8 cellular contexts compared by ENCODE assay signal in the genomic region with DNA sequence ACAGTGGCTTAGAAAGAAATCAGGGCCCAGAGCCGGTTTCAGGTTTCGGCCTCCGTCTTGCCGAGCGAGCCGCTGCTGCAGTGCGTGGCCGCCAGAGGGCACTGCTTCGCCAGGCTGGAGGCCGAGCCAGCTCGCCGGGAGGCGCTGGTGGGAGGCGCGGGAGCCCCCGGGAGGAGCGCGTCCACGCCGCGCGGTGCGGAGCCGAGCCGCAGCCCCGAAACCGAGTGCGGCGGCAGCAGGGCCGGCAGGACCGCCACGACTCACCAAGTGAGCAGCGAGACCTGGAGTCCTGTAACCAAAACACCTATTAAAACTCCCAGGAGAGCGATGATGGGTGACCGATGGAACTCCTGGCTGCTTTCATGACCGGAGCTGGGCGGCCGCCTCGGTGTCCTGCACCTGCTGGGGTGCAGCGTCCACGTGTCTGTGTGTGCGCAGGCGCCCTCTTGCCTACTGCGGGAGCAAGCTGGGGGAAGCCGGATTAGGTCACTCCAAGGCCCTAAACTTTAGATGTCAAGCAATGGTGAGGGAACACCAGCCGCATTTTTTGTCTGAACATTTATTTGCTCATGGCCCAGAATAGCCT.
DNase-seq lines count a peak whose midpoint lies in the region; ATAC-seq, FAIRE-seq and TF ChIP-seq lines count a peak whose summit lies in the region.

No MANE protein-coding gene starts in this region.

- TF ChIP-seq CTCF in D721Med (IDR thresholded peaks at IDR 0.05; ENCODE audit: insufficient read depth, missing control alignments) (peak; percentile 88), KMS-11 (conservative IDR thresholded peaks at IDR 0.05; ENCODE audit: low read depth, low read length) (peak; percentile 90)

- no peak overlapping the region for H3K4me3 ChIP-seq in KMS-11 (IDR thresholded peaks at IDR 0.05; ENCODE audit: insufficient read depth, low read depth, low read length)

- H2AFZ ChIP-seq in KMS-11 (ENCODE audit: low read depth), result peak overlapping the region; percentile 74

- DNase-seq in D721Med (ENCODE audit: insufficient read length, low spot score) (peak; percentile 49), cardiac septum (ENCODE audit: low spot score) (peak; percentile 89), posterior cingulate gyrus (peak; percentile 72 to 98 (median 85)), ureter (ENCODE audit: low spot score) (peak; percentile 79)
- peak; percentile 24 for DNase-seq in activated naive CD8-positive, alpha-beta T cell treated with anti-CD3 and anti-CD28 coated beads, Interleukin-2, amount 50 U/mL, for 16 hours (ENCODE audit: low read depth, low spot score)

- peak; percentile 84 for ATAC-seq in GM21526 (IDR thresholded peaks at IDR 0.05; ENCODE audit: low FRiP score, unreplicated experiment)
- peak; percentile 96 for ATAC-seq in SK-N-SH treated with all-trans-retinoic acid at 6 μM for 48 hours

- H3K27me3 ChIP-seq in KMS-11 (ENCODE audit: insufficient read depth, low read depth), result 0 out of 2 replicates have a peak, but pooled peaks cover 3% of the 10 kb centered on the region

- FAIRE-seq in D721Med (lab: Jason Lieb, UNC), result no peak

- no peaks in the 10 kb centered on the region for H4K20me1 ChIP-seq in KMS-11 (ENCODE audit: insufficient read depth)

- H3K27ac ChIP-seq in KMS-11, result no peak overlapping the region

- H3K4me2 ChIP-seq in KMS-11, result peak overlapping the region; percentile 47

- H3K79me2 ChIP-seq in KMS-11 (ENCODE audit: insufficient read depth, low read depth), result no peaks in the 10 kb centered on the region

- no peak overlapping the region for H3K9ac ChIP-seq in KMS-11

- no peaks in the 10 kb centered on the region for H3K4me1 ChIP-seq in KMS-11 (ENCODE audit: low read depth, poor library complexity, severe bottlenecking)

- intact Hi-C loops in cardiac septum (cut with DNase I) (loop anchor here (5.0 kb wide), 1 partner anchor 387 kb away; no protein-coding TSS in a partner anchor), posterior cingulate gyrus (cut with DNase I) (no loop called here)

- no peaks in the 10 kb centered on the region for H3K36me3 ChIP-seq in KMS-11 (ENCODE audit: insufficient read depth)

TF ChIP-seq in SK-N-SH treated with all-trans-retinoic acid at 6 μM for 48 hours, 23 proteins besides CTCF, POLR2A, EP300 and RAD21:
- TF ChIP-seq ZNF8 (CRISPR knock-in tag; IDR thresholded peaks at IDR 0.05) (no peak), BACH2 (CRISPR knock-in tag; IDR thresholded peaks at IDR 0.05; ENCODE audit: borderline replicate concordance) (no peak), ESRRG (CRISPR knock-in tag; IDR thresholded peaks at IDR 0.05) (no peak), TOX (CRISPR knock-in tag; IDR thresholded peaks at IDR 0.05; ENCODE audit: borderline replicate concordance) (no peak), OSR1 (CRISPR knock-in tag; IDR thresholded peaks at IDR 0.05) (no peak), ARNTL (CRISPR knock-in tag; IDR thresholded peaks at IDR 0.05; ENCODE audit: borderline replicate concordance, low read depth) (no peak), TCF4 (CRISPR knock-in tag; IDR thresholded peaks at IDR 0.05; ENCODE audit: borderline replicate concordance) (no peak), ZFP30 (CRISPR knock-in tag; IDR thresholded peaks at IDR 0.05) (no peak), ZFP3 (CRISPR knock-in tag; IDR thresholded peaks at IDR 0.05) (no peak), RARB (CRISPR knock-in tag; IDR thresholded peaks at IDR 0.05) (no peak)
- TF ChIP-seq, protein P1, sequence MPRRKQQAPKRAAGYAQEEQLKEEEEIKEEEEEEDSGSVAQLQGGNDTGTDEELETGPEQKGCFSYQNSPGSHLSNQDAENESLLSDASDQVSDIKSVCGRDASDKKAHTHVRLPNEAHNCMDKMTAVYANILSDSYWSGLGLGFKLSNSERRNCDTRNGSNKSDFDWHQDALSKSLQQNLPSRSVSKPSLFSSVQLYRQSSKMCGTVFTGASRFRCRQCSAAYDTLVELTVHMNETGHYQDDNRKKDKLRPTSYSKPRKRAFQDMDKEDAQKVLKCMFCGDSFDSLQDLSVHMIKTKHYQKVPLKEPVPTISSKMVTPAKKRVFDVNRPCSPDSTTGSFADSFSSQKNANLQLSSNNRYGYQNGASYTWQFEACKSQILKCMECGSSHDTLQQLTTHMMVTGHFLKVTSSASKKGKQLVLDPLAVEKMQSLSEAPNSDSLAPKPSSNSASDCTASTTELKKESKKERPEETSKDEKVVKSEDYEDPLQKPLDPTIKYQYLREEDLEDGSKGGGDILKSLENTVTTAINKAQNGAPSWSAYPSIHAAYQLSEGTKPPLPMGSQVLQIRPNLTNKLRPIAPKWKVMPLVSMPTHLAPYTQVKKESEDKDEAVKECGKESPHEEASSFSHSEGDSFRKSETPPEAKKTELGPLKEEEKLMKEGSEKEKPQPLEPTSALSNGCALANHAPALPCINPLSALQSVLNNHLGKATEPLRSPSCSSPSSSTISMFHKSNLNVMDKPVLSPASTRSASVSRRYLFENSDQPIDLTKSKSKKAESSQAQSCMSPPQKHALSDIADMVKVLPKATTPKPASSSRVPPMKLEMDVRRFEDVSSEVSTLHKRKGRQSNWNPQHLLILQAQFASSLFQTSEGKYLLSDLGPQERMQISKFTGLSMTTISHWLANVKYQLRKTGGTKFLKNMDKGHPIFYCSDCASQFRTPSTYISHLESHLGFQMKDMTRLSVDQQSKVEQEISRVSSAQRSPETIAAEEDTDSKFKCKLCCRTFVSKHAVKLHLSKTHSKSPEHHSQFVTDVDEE (CRISPR knock-in tag; IDR thresholded peaks at IDR 0.05), result no peak
- TF ChIP-seq, protein P2, sequence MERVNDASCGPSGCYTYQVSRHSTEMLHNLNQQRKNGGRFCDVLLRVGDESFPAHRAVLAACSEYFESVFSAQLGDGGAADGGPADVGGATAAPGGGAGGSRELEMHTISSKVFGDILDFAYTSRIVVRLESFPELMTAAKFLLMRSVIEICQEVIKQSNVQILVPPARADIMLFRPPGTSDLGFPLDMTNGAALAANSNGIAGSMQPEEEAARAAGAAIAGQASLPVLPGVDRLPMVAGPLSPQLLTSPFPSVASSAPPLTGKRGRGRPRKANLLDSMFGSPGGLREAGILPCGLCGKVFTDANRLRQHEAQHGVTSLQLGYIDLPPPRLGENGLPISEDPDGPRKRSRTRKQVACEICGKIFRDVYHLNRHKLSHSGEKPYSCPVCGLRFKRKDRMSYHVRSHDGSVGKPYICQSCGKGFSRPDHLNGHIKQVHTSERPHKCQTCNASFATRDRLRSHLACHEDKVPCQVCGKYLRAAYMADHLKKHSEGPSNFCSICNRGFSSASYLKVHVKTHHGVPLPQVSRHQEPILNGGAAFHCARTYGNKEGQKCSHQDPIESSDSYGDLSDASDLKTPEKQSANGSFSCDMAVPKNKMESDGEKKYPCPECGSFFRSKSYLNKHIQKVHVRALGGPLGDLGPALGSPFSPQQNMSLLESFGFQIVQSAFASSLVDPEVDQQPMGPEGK (CRISPR knock-in tag; IDR thresholded peaks at IDR 0.05; ENCODE audit: borderline replicate concordance), result no peak
- TF ChIP-seq, protein P3, sequence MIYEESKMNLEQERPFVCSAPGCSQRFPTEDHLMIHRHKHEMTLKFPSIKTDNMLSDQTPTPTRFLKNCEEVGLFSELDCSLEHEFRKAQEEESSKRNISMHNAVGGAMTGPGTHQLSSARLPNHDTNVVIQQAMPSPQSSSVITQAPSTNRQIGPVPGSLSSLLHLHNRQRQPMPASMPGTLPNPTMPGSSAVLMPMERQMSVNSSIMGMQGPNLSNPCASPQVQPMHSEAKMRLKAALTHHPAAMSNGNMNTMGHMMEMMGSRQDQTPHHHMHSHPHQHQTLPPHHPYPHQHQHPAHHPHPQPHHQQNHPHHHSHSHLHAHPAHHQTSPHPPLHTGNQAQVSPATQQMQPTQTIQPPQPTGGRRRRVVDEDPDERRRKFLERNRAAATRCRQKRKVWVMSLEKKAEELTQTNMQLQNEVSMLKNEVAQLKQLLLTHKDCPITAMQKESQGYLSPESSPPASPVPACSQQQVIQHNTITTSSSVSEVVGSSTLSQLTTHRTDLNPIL (CRISPR knock-in tag; IDR thresholded peaks at IDR 0.05; ENCODE audit: low read depth), result no peak
TF ChIP-seq in SK-N-SH treated with all-trans-retinoic acid at 6 μM for 48 hours: peak in this region for 0.

Comparison
In these comparisons a context has a peak if more than half of its experiments do, and no peak if none do; other contexts are left out.
1. DNase-seq: peak in every context shown above with its lines; median percentile 89 in cardiac septum; 85 in posterior cingulate gyrus; 79 in ureter; 49 in D721Med; 24 in activated naive CD8-positive, alpha-beta T cell treated with anti-CD3 and anti-CD28 coated beads, Interleukin-2, amount 50 U/mL, for 16 hours.